Comparison of ENCODE assay signal across 1 cellular context in genomic region chr15:68057758-68058157, GRCh38.
A peak's percentile ranks its signal among the peaks of the same experiment; 100 is the strongest.
TF ChIP-seq lines count a peak whose summit lies in the region.

No MANE protein-coding gene starts in this region.

TF ChIP-seq in HepG2, 621 proteins besides CTCF, POLR2A, EP300 and RAD21:
- TF ChIP-seq SAP130 (CRISPR knock-in tag; IDR thresholded peaks at IDR 0.05; ENCODE audit: low read depth): 0 out of 2 replicates have a peak, but pooled peaks have one; percentile 12
- no peak for TF ChIP-seq ZNF589 (CRISPR knock-in tag; conservative IDR thresholded peaks at IDR 0.05)
- TF ChIP-seq SOX6 (IDR thresholded peaks at IDR 0.05): no peak
- TF ChIP-seq SOX6 (CRISPR knock-in tag; IDR thresholded peaks at IDR 0.05): peak; percentile 28; the same call in 1 of the 2 replicates
- 0 out of 2 replicates have a peak, but pooled peaks have one; percentile 32 for TF ChIP-seq TCF7 (IDR thresholded peaks at IDR 0.05; ENCODE audit: low read depth)
- no peak for TF ChIP-seq ZNF562 (CRISPR knock-in tag; IDR thresholded peaks at IDR 0.05; ENCODE audit: borderline replicate concordance)
- TF ChIP-seq SOX5 (CRISPR knock-in tag; IDR thresholded peaks at IDR 0.05; ENCODE audit: borderline replicate concordance): peak; percentile 74
- no peak for TF ChIP-seq THAP8 (CRISPR knock-in tag; IDR thresholded peaks at IDR 0.05; ENCODE audit: borderline replicate concordance)
- no peak for TF ChIP-seq TFDP2 (CRISPR knock-in tag; IDR thresholded peaks at IDR 0.05)
- TF ChIP-seq SOX13 (IDR thresholded peaks at IDR 0.05): no peak
- peak in 1 of 2 experiments; percentile 87; a peak in 2 of 4 replicates for TF ChIP-seq SOX13 (CRISPR knock-in tag; conservative IDR thresholded peaks at IDR 0.05 in 1 of 2, IDR thresholded peaks at IDR 0.05 in 1 of 2)
